23 cellular contexts compared by ENCODE assay signal in genomic region chr9:8762676-8763075, GRCh38.
A peak's percentile ranks its signal among the peaks of the same experiment; 100 is the strongest.
DNase-seq lines count a peak whose midpoint lies in the region; ATAC-seq lines count a peak whose summit lies in the region.
"Had no signal": no experiment of that assay in that cellular context is flagged by ENCODE, and none has a peak within 500 bp of the region (broad histone marks: within the 10 kb centered on the region; RNA-seq: fewer than 3 reads in every experiment).

No MANE protein-coding gene starts in this region.

- DNase-seq in ELF-1 (ENCODE audit: low read depth, low spot score) (peak; percentile 20), NCI-H2227 treated with DMSO at 0.1 percent for 48 hours (lab: John Stamatoyannopoulos, UW) (peak; percentile 57), iPS-NIHi7 (ENCODE audit: extremely low spot score) (peak; percentile 49), trophoblast cell (no peak), NCI-H2081 treated with DMSO at 0.1 percent for 48 hours (lab: John Stamatoyannopoulos, UW) (no peak), NCI-H748 treated with DMSO at 0.1 percent for 48 hours (lab: John Stamatoyannopoulos, UW) (no peak)
- DNase-seq: activated CD4-positive, alpha-beta T cell treated with anti-CD3 and anti-CD28 coated beads for 48 hours; activated naive CD4-positive, alpha-beta T cell treated with Interleukin-2 at 50 U/mL for 16 hours; activated T-cell treated with anti-CD3 and anti-CD28 coated beads, Interleukin-2, amount 50 U/mL, for 72 hours; amygdala; DMS 273 treated with DMSO at 0.1 percent for 48 hours; gastrocnemius medialis; left cardiac atrium; naive thymus-derived CD8-positive, alpha-beta T cell; retina; spleen; stimulated activated CD4-positive, alpha-beta T cell treated with anti-CD3 and anti-CD28 coated beads, Interleukin-2, amount 100 ng/mL, for 48 hours; substantia nigra had no signal

- H3K27ac ChIP-seq in trophoblast cell (ENCODE audit: low read depth, low read length) = no peak overlapping the region
- H3K27ac ChIP-seq: breast epithelium, gastrocnemius medialis, KMS-11, RWPE1, spleen had no signal

- H4K91ac ChIP-seq in trophoblast cell (ENCODE audit: low read depth, low read length) = no peak overlapping the region

- H2AK5ac ChIP-seq in trophoblast cell (ENCODE audit: low read length) = no peak overlapping the region

- H3K18ac ChIP-seq in trophoblast cell (ENCODE audit: low read length) = no peak overlapping the region

- H4K12ac ChIP-seq in trophoblast cell (ENCODE audit: low read depth, low read length) = no peak overlapping the region

- no peak overlapping the region for H2BK5ac ChIP-seq in trophoblast cell (ENCODE audit: low read depth, low read length, poor library complexity)

- H2AFZ ChIP-seq in trophoblast cell (ENCODE audit: insufficient read depth, low read length, poor library complexity) = no peak overlapping the region

- no peak overlapping the region for H3K4me2 ChIP-seq in trophoblast cell (ENCODE audit: low read length)
- H3K4me2 ChIP-seq: KMS-11 had no signal

- H3K36me3 ChIP-seq in trophoblast cell (ENCODE audit: control insufficient read depth in 1 of 2, insufficient read depth in 2 of 2, low read length in 2 of 2) = no peaks in the 10 kb centered on the region
- H3K36me3 ChIP-seq: breast epithelium, gastrocnemius medialis, spleen had no signal

- H3K23ac ChIP-seq in trophoblast cell (ENCODE audit: low read length) = no peak overlapping the region

- WGBS in trophoblast cell (ENCODE audit: extremely low coverage, insufficient coverage, insufficient read length) = no CpG with 5 or more reads among the region's 4 CpGs

- H2BK120ac ChIP-seq in trophoblast cell (ENCODE audit: insufficient read depth, low read length, poor library complexity) = no peak overlapping the region

- H3K14ac ChIP-seq in trophoblast cell (ENCODE audit: low read length) = peak overlapping the region; percentile 25

- no peak overlapping the region for H2BK12ac ChIP-seq in trophoblast cell (ENCODE audit: low read length)

- no peak for ATAC-seq in esophagus mucosa
- ATAC-seq: activated T-cell treated with anti-CD3 and anti-CD28 coated beads, Interleukin-2, amount 50 U/mL, for 72 hours; gastrocnemius medialis; left cardiac atrium; naive thymus-derived CD8-positive, alpha-beta T cell; stimulated activated effector memory CD8-positive, alpha-beta T cell treated with anti-CD3 and anti-CD28 coated beads, Interleukin-12 subunit alpha, Interleukin-12 subunit beta, amount 100 ng/mL, for 72 hours had no signal

- H4K8ac ChIP-seq in trophoblast cell (ENCODE audit: low read depth, low read length) = no peak overlapping the region

- H3K9ac ChIP-seq in trophoblast cell (ENCODE audit: low read length) = no peak overlapping the region
- H3K9ac ChIP-seq: KMS-11 had no signal

- no peak overlapping the region for H3K4ac ChIP-seq in trophoblast cell (ENCODE audit: low read depth, low read length)

- H3K4me3 ChIP-seq in trophoblast cell (ENCODE audit: low read depth, low read length) = no peak overlapping the region
- H3K4me3 ChIP-seq: breast epithelium, gastrocnemius medialis, spleen had no signal

- H3K79me1 ChIP-seq in trophoblast cell (ENCODE audit: low read length) = peaks cover 4% of the 10 kb centered on the region

- H3K79me2 ChIP-seq in trophoblast cell (ENCODE audit: control insufficient read depth, insufficient read depth, low read length, poor library complexity) = no peaks in the 10 kb centered on the region

- no peaks in the 10 kb centered on the region for H3K27me3 ChIP-seq in trophoblast cell (ENCODE audit: insufficient read depth, low read length)
- H3K27me3 ChIP-seq: breast epithelium, gastrocnemius medialis, spleen had no signal

- H3K4me1 ChIP-seq in trophoblast cell (ENCODE audit: control insufficient read depth in 1 of 2, insufficient read depth in 2 of 2, low read length in 2 of 2) = peaks cover 0 to 3% of the 10 kb centered on the region in 2 experiments
- H3K4me1 ChIP-seq: breast epithelium, gastrocnemius medialis, spleen had no signal

- H3K9me3 ChIP-seq in trophoblast cell (ENCODE audit: insufficient read depth, low read depth, low read length) = no peaks in the 10 kb centered on the region
- H3K9me3 ChIP-seq: breast epithelium, gastrocnemius medialis had no signal

Comparison
In these comparisons a context has a peak if more than half of its experiments do, and no peak if none do; other contexts are left out.
1. DNase-seq: peak in ELF-1 (single experiment), NCI-H2227 treated with DMSO at 0.1 percent for 48 hours (single experiment) and iPS-NIHi7 (single experiment); none in trophoblast cell (0 of 2), NCI-H2081 treated with DMSO at 0.1 percent for 48 hours (single experiment) and NCI-H748 treated with DMSO at 0.1 percent for 48 hours (single experiment).